In genomic region chr15:78263907-78264303, GRCh38 we compare ENCODE assay signal across 9 cellular contexts. TPM values are rescaled to one million over a fixed set of nuclear protein-coding genes. Genes with fewer than 3 reads are reported as not detected.
DNase-seq lines count a peak whose midpoint lies in the region; ATAC-seq, FAIRE-seq and TF ChIP-seq lines count a peak whose summit lies in the region.
"Had no signal": no experiment of that assay in that cellular context is flagged by ENCODE, and none has a peak within 500 bp of the region (broad histone marks: within the 10 kb centered on the region; RNA-seq: fewer than 3 reads in every experiment).

No MANE protein-coding gene starts in this region.

- peaks cover 19% of the 10 kb centered on the region for H3K27me3 Mint-ChIP-seq in GM23338 (ENCODE audit: insufficient read depth, low read depth, poor library complexity)
- H3K27me3 Mint-ChIP-seq in activated naive CD4-positive, alpha-beta T cell treated with anti-CD3 and anti-CD28 coated beads, Interleukin-2, amount 50 U/mL, for 24 hours = no peaks in the 10 kb centered on the region
- H3K27me3 Mint-ChIP-seq in glutamatergic neuron (ENCODE audit: unreplicated experiment) = peaks cover 2% of the 10 kb centered on the region

- no peaks in the 10 kb centered on the region for H3K79me2 ChIP-seq in GM23338 (replicated peaks; ENCODE audit: insufficient read depth)

- H3K36me3 ChIP-seq in GM23338 (ENCODE audit: insufficient read depth) (no peaks in the 10 kb centered on the region), small intestine (ENCODE audit: control insufficient read depth in 2 of 2, insufficient read depth in 2 of 2, low read length in 2 of 2) (no peaks in the 10 kb centered on the region)

- H3K9me2 ChIP-seq in GM23338 (ENCODE audit: insufficient read depth) = no peaks in the 10 kb centered on the region; the same call in 1 of the 2 replicates

- H3K4me1 Mint-ChIP-seq in GM23338 = peaks cover 3% of the 10 kb centered on the region; the same call in 1 of the 3 replicates
- H3K4me1 Mint-ChIP-seq in activated naive CD4-positive, alpha-beta T cell treated with anti-CD3 and anti-CD28 coated beads, Interleukin-2, amount 50 U/mL, for 24 hours = peaks cover 37% of the 10 kb centered on the region
- H3K4me1 Mint-ChIP-seq in glutamatergic neuron (ENCODE audit: low read depth, unreplicated experiment) = peaks cover 9% of the 10 kb centered on the region

- H3K4me3 Mint-ChIP-seq in GM23338 (peak overlapping the region; percentile 54; the same call in 2 of the 3 replicates), glutamatergic neuron (ENCODE audit: unreplicated experiment) (peak overlapping the region; percentile 20)
- peak overlapping the region; percentile 51 for H3K4me3 Mint-ChIP-seq in activated naive CD4-positive, alpha-beta T cell treated with anti-CD3 and anti-CD28 coated beads, Interleukin-2, amount 50 U/mL, for 24 hours

- H3K27me3 ChIP-seq in GM23338 (ENCODE audit: insufficient read depth) (peaks cover 26% of the 10 kb centered on the region), small intestine (ENCODE audit: control insufficient read depth in 2 of 2, insufficient read depth in 2 of 2, low read length in 2 of 2) (no peaks in the 10 kb centered on the region)

- TF ChIP-seq CTCF in GM23338 (conservative IDR thresholded peaks at IDR 0.05; ENCODE audit: low read depth in 2 of 2) (no peak), glutamatergic neuron (IDR thresholded peaks at IDR 0.05; ENCODE audit: partially characterized antibody, unreplicated experiment) (no peak)

- no peaks in the 10 kb centered on the region for H4K20me1 ChIP-seq in GM23338 (replicated peaks; ENCODE audit: insufficient read depth)

- H3K27ac Mint-ChIP-seq in GM23338 (no peak overlapping the region), glutamatergic neuron (ENCODE audit: unreplicated experiment) (no peak overlapping the region)
- peak overlapping the region; percentile 80 for H3K27ac Mint-ChIP-seq in activated naive CD4-positive, alpha-beta T cell treated with anti-CD3 and anti-CD28 coated beads, Interleukin-2, amount 50 U/mL, for 24 hours

- peaks cover 8% of the 10 kb centered on the region; the same call in 1 of the 2 replicates for H3F3A ChIP-seq in GM23338 (replicated peaks; ENCODE audit: low read depth)

- H3K9me3 ChIP-seq in small intestine (ENCODE audit: control insufficient read depth, low read depth) = no peaks in the 10 kb centered on the region

- 60 to 86% (median 68%) methylated on average over 17 to 23 of the region's 23 CpGs for WGBS in small intestine, 3 donors

- no peaks in the 10 kb centered on the region for H3K4me1 ChIP-seq in GM23338 (ENCODE audit: insufficient read depth)
- peaks cover 0 to 16% of the 10 kb centered on the region in 2 donors for H3K4me1 ChIP-seq in small intestine (ENCODE audit: control insufficient read depth in 2 of 2, insufficient read depth in 1 of 2, low read depth in 1 of 2, low read length in 1 of 2)

- H3K9me3 Mint-ChIP-seq in GM23338 = no peaks in the 10 kb centered on the region
- no peaks in the 10 kb centered on the region for H3K9me3 Mint-ChIP-seq in activated naive CD4-positive, alpha-beta T cell treated with anti-CD3 and anti-CD28 coated beads, Interleukin-2, amount 50 U/mL, for 24 hours
- peaks cover 2% of the 10 kb centered on the region for H3K9me3 Mint-ChIP-seq in glutamatergic neuron (ENCODE audit: unreplicated experiment)

- peak overlapping the region; percentile 94 for H2AFZ ChIP-seq in GM23338

- DNase-seq in GM23338 (ENCODE audit: low spot score) = no peak
- no peak for DNase-seq in glutamatergic neuron
- DNase-seq in small intestine = peak; percentile 35
- DNase-seq in HCEC 1CT = no peak
- no peak for DNase-seq in activated gamma-delta T cell (lab: John Stamatoyannopoulos, UW)
- DNase-seq: SW 1271 had no signal

- no peak; the same call in 1 of the 3 replicates for ATAC-seq in GM23338
- no peak for ATAC-seq in HG02588 (IDR thresholded peaks at IDR 0.05; ENCODE audit: unreplicated experiment)
- ATAC-seq in HG03571 (IDR thresholded peaks at IDR 0.05; ENCODE audit: unreplicated experiment) = no peak

- FAIRE-seq in small intestine (lab: Jason Lieb, UNC) = no peak

- H3K4me3 ChIP-seq in GM23338 (peak overlapping the region; percentile 61), small intestine (ENCODE audit: low read depth in 1 of 2, low read length in 2 of 2) (peak overlapping the region; percentile 70 to 79)

- H3K36me3 Mint-ChIP-seq in GM23338 (ENCODE audit: low read depth) (no peaks in the 10 kb centered on the region), glutamatergic neuron (ENCODE audit: unreplicated experiment) (no peaks in the 10 kb centered on the region)
- H3K36me3 Mint-ChIP-seq in activated naive CD4-positive, alpha-beta T cell treated with anti-CD3 and anti-CD28 coated beads, Interleukin-2, amount 50 U/mL, for 24 hours = peaks cover 5% of the 10 kb centered on the region

- no peak overlapping the region for H3K27ac ChIP-seq in GM23338 (ENCODE audit: low read depth)
- peak overlapping the region in 1 of 2 donors; percentile 40 for H3K27ac ChIP-seq in small intestine (ENCODE audit: low read depth in 1 of 2, low read length in 1 of 2)

- peak overlapping the region; percentile 78; the same call in 1 of the 2 replicates for H3K4me2 ChIP-seq in GM23338

TF ChIP-seq in GM23338, 12 proteins besides CTCF, POLR2A, EP300 and RAD21:
- TF ChIP-seq EZH2phosphoT487 (IDR thresholded peaks at IDR 0.05; ENCODE audit: unreplicated experiment) (no peak), POLR2AphosphoS5 (IDR thresholded peaks at IDR 0.05; ENCODE audit: low read depth) (0 out of 2 replicates have a peak, but pooled peaks have one; percentile 10)

RNA-seq across cellular contexts. Expression of gene DNAJA4, which starts 0.5 kb away (rescaled TPM):
- total RNA-seq in GM23338 (2014; rRNA removed; shearing (Covaris generic)) = 10.3 and 12.5 TPM in 2 replicates
- polyA plus RNA-seq in GM23338 (2016; fragmentation: Nextera tagmentation; extraction: Ambion mirVana) = 5.0 and 5.4 TPM in 2 replicates
- 2.4 TPM for total RNA-seq in glutamatergic neuron (ENCODE audit: unreplicated experiment)
- polyA plus RNA-seq in small intestine = 10 to 100 TPM; 10.7 to 17.2 (median 12.7) TPM

RNA-seq across cellular contexts. Expression of gene ACSBG1, which starts 29.5 kb away (rescaled TPM):
- 7.3 and 10.0 TPM in 2 replicates for total RNA-seq in GM23338 (2014; rRNA removed; shearing (Covaris generic))
- 1.9 TPM in 2 replicates for polyA plus RNA-seq in GM23338 (2016; fragmentation: Nextera tagmentation; extraction: Ambion mirVana)
- not detected for total RNA-seq in glutamatergic neuron (ENCODE audit: unreplicated experiment)
- under 1 TPM; 0.54 to 0.67 (median 0.55) TPM for polyA plus RNA-seq in small intestine

RNA-seq across cellular contexts. Expression of gene SKIC8, which starts 35.5 kb away (rescaled TPM):
- 47.0 and 59.4 TPM in 2 replicates for total RNA-seq in GM23338 (2014; rRNA removed; shearing (Covaris generic))
- polyA plus RNA-seq in GM23338 (2016; fragmentation: Nextera tagmentation; extraction: Ambion mirVana) = 68.6 and 73.8 TPM in 2 replicates
- total RNA-seq in glutamatergic neuron (ENCODE audit: unreplicated experiment) = 43.9 TPM
- polyA plus RNA-seq in small intestine = 10 to 100 TPM; 45.9 to 68.0 (median 60.0) TPM
